8 cellular contexts compared by ENCODE assay signal in genomic region chr5:98927242-98927987, GRCh38. TPM values are rescaled to one million over a fixed set of nuclear protein-coding genes. Genes with fewer than 3 reads are reported as not detected.
DNase-seq lines count a peak whose midpoint lies in the region; ATAC-seq, FAIRE-seq and TF ChIP-seq lines count a peak whose summit lies in the region.

No MANE protein-coding gene starts in this region.

- FAIRE-seq in GM18507 (lab: Jason Lieb, UNC) (peak; percentile 97), small intestine (lab: Jason Lieb, UNC) (no peak)

- peak overlapping the region; percentile 93 for H3K9ac ChIP-seq in SK-N-MC (ENCODE audit: insufficient read length)

- peaks cover 79% of the 10 kb centered on the region for H3K79me2 ChIP-seq in ACC112 (ENCODE audit: control insufficient read depth, insufficient read depth, low read length, unreplicated experiment)

- H3K4me1 ChIP-seq in ACC112 (ENCODE audit: control insufficient read depth, insufficient read depth, low read length, unreplicated experiment) (peaks cover 16% of the 10 kb centered on the region), adrenal gland (replicated peaks in 1 of 2) (peaks cover 8 to 39% of the 10 kb centered on the region in 2 donors), small intestine (ENCODE audit: control insufficient read depth in 2 of 2, insufficient read depth in 1 of 2, low read depth in 1 of 2, low read length in 1 of 2) (no peaks in the 10 kb centered on the region)

- peak; percentile 34 for ATAC-seq in HG03378 (IDR thresholded peaks at IDR 0.05; ENCODE audit: unreplicated experiment)

- H3K27ac ChIP-seq in ACC112 (ENCODE audit: low read depth, low read length) = peak overlapping the region; percentile 100
- no peak overlapping the region for H3K27ac ChIP-seq in SK-N-MC
- H3K27ac ChIP-seq in adrenal gland = peak overlapping the region; percentile 97 to 100 (median 100)
- peak overlapping the region; percentile 96 to 99 for H3K27ac ChIP-seq in small intestine (ENCODE audit: low read depth in 1 of 2, low read length in 1 of 2)

- peak; percentile 55 to 82 for TF ChIP-seq POLR2A in adrenal gland (IDR thresholded peaks at IDR 0.05)

- no peak overlapping the region for H2AFZ ChIP-seq in ACC112 (ENCODE audit: low read length, unreplicated experiment)

- TF ChIP-seq CTCF in adrenal gland (IDR thresholded peaks at IDR 0.05) = no peak

- intact Hi-C loops in adrenal gland (cut with DNase I) = no loop called here

- WGBS in adrenal gland, 4 donors = 0 to 1% (median 0%) methylated on average over 14 of the region's 14 CpGs
- WGBS in small intestine, 3 donors = 0 to 1% (median 0%) methylated on average over 14 of the region's 14 CpGs

- H3K27me3 ChIP-seq in ACC112 (ENCODE audit: insufficient read depth, low read length) (no peaks in the 10 kb centered on the region), adrenal gland (no peaks in the 10 kb centered on the region), small intestine (ENCODE audit: control insufficient read depth in 2 of 2, insufficient read depth in 2 of 2, low read length in 2 of 2) (no peaks in the 10 kb centered on the region)

- H3K9me3 ChIP-seq in SK-N-MC (ENCODE audit: low read depth, low read length) = no peaks in the 10 kb centered on the region
- no peaks in the 10 kb centered on the region for H3K9me3 ChIP-seq in adrenal gland (replicated peaks in 1 of 3)
- H3K9me3 ChIP-seq in iPS-18c (ENCODE audit: control insufficient read depth, insufficient read depth, low read length) = no peaks in the 10 kb centered on the region
- no peaks in the 10 kb centered on the region for H3K9me3 ChIP-seq in small intestine (ENCODE audit: control insufficient read depth, low read depth)

- no peak for DNase-seq in GM18507 (ENCODE audit: extremely low spot score, insufficient read length, low read depth)
- DNase-seq in SK-N-MC (ENCODE audit: low read depth, low spot score) = no peak
- DNase-seq in adrenal gland = peak; percentile 50 to 79 (median 64)
- peak; percentile 59 for DNase-seq in small intestine
- no peak for DNase-seq in GF-D8 (lab: John Stamatoyannopoulos, UW)

- peak overlapping the region; percentile 90 for H3K4me3 ChIP-seq in ACC112 (ENCODE audit: low read depth, low read length)
- peak overlapping the region; percentile 88 for H3K4me3 ChIP-seq in SK-N-MC
- peak overlapping the region; percentile 53 to 94 (median 86) for H3K4me3 ChIP-seq in adrenal gland
- peak overlapping the region; percentile 87 for H3K4me3 ChIP-seq in iPS-18c (ENCODE audit: insufficient read depth, low read depth, low read length)
- H3K4me3 ChIP-seq in small intestine (ENCODE audit: low read depth in 1 of 2, low read length in 2 of 2) = peak overlapping the region; percentile 94 to 98

- H3K36me3 ChIP-seq in ACC112 (ENCODE audit: insufficient read depth, low read length) (peaks cover 29% of the 10 kb centered on the region), SK-N-MC (ENCODE audit: insufficient read depth, low read length) (peaks cover 46% of the 10 kb centered on the region), adrenal gland (replicated peaks in 1 of 2) (peaks cover 0 to 25% of the 10 kb centered on the region in 2 donors), small intestine (ENCODE audit: control insufficient read depth in 2 of 2, insufficient read depth in 2 of 2, low read length in 2 of 2) (peaks cover 2% of the 10 kb centered on the region in 2 donors)

RNA-seq across cellular contexts. Expression of gene CHD1, which starts 1.4 kb away (rescaled TPM):
- total RNA-seq in adrenal gland = 10 to 100 TPM; 16.0 to 64.9 (median 26.4) TPM
- polyA plus RNA-seq in adrenal gland (10 to 100 TPM; 24.9 to 33.5 (median 31.4) TPM), small intestine (10 to 100 TPM; 10.6 to 23.5 (median 20.3) TPM)

Comparison
In these comparisons a context has a peak if more than half of its experiments do, and no peak if none do; other contexts are left out.
1. DNase-seq: peak in adrenal gland (7 of 7) and small intestine (single experiment); none in GM18507 (single experiment), SK-N-MC (single experiment) and GF-D8 (single experiment).
2. Peak in every context shown above with its lines, with median percentiles within 50 percentile points of each other: H3K4me3 ChIP-seq.